In the genomic region with DNA sequence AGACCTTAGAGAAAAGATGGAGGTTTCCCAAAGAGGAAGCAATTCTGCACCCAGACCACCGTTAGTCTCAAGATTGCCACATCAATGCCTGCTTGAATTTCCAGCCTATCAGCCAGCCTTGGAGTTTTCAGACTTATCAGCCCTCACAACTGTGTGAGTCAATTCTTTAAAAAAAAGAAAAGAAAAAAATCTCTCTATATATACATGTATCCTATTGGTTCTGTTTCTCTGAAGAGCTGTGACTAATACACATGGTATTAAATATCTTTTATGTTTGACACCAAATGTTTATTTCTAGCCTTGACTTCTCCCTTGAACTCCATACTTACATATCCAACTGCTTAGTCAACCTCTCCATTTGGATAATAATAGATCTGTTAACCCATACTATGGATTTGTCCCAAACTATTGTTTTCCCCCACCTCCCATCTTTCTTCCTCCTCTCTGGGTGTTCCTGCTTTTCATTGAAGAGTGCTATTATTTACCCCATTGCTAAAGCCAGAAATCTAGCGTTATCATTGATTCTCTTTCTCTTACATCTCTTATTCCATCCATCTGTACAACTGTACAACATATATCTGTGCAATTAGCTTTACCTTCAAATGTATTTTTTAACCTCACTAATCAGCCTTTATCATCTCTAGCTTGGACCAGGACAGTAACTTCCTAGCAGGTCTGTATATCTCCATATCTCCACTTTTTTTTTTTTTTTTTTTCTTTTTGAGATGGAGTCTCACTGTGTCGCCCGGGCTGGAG, we compare ENCODE assay signal across 11 cellular contexts. TPM values are rescaled to one million over a fixed set of nuclear protein-coding genes. Genes with fewer than 3 reads are reported as not detected.
DNase-seq lines count a peak whose midpoint lies in the region; ATAC-seq, FAIRE-seq and TF ChIP-seq lines count a peak whose summit lies in the region.
"Had no signal": no experiment of that assay in that cellular context is flagged by ENCODE, and none has a peak within 500 bp of the region (broad histone marks: within the 10 kb centered on the region; RNA-seq: fewer than 3 reads in every experiment).

No MANE protein-coding gene starts in this region.

- no TSS peak for BruUV-seq in HepG2 (replicated peaks; lab: Mats Ljungman, UMichigan)

- no peak for ATAC-seq in HepG2
- ATAC-seq in CD4-positive, alpha-beta T cell (ENCODE audit: poor library complexity), result no peak
- ATAC-seq: stimulated activated effector memory CD8-positive, alpha-beta T cell treated with anti-CD3 and anti-CD28 coated beads, Interleukin-12 subunit alpha, Interleukin-12 subunit beta, amount 100 ng/mL, for 72 hours had no signal

- no peak overlapping the region for H3K4me3 Mint-ChIP-seq in CD4-positive, alpha-beta T cell
- H3K4me3 Mint-ChIP-seq: stimulated activated effector memory CD8-positive, alpha-beta T cell treated with anti-CD3 and anti-CD28 coated beads, Interleukin-12 subunit alpha, Interleukin-12 subunit beta, amount 100 ng/mL, for 72 hours had no signal

- FAIRE-seq in HepG2 (lab: Jason Lieb, UNC), result no peak

- H3K27me3 ChIP-seq in BLaER1 treated with 17β-estradiol and CSF1 and Interleukin-3, amounts not matched to agents 10 nM and 100 nM, result no peaks in the 10 kb centered on the region
- H3K27me3 ChIP-seq in HepG2 (ENCODE audit: control insufficient read depth in 1 of 2, insufficient read depth in 2 of 2, low read length in 2 of 2), result no peaks in the 10 kb centered on the region
- H3K27me3 ChIP-seq in CD4-positive, alpha-beta T cell (ENCODE audit: control insufficient read depth, insufficient read depth, low read length), result peaks cover 7% of the 10 kb centered on the region
- H3K27me3 ChIP-seq: right atrium auricular region had no signal

- DNase-seq in LoVo (ENCODE audit: low spot score) (peak; percentile 88), amniotic stem cell (lab: John Stamatoyannopoulos, UW) (peak; percentile 85), HepG2 (ENCODE audit: low spot score) (peak; percentile 43), lower leg skin (ENCODE audit: low spot score in 2 of 2) (no peak), NCI-H1436 treated with DMSO at 0.1 percent for 48 hours (lab: John Stamatoyannopoulos, UW) (no peak), Ammon's horn (ENCODE audit: low spot score) (no peak)
- no peak for DNase-seq in CD4-positive, alpha-beta T cell
- DNase-seq: GF-D8 had no signal

- no peak overlapping the region for H3K9ac ChIP-seq in BLaER1 treated with 17β-estradiol and CSF1 and Interleukin-3, amounts not matched to agents 10 nM and 100 nM
- H3K9ac ChIP-seq in HepG2 (ENCODE audit: insufficient read depth, low read depth, low read length), result no peak overlapping the region

- TF ChIP-seq EP300 in HepG2 (IDR thresholded peaks at IDR 0.05; ENCODE audit: low read depth in 2 of 2, low read length in 2 of 2), result no peak; a peak in 1 of 4 replicates
- TF ChIP-seq EP300 in HepG2 (CRISPR knock-in tag; IDR thresholded peaks at IDR 0.05; ENCODE audit: borderline replicate concordance), result no peak

- H3K9me3 Mint-ChIP-seq in CD4-positive, alpha-beta T cell, result no peaks in the 10 kb centered on the region
- H3K9me3 Mint-ChIP-seq: stimulated activated effector memory CD8-positive, alpha-beta T cell treated with anti-CD3 and anti-CD28 coated beads, Interleukin-12 subunit alpha, Interleukin-12 subunit beta, amount 100 ng/mL, for 72 hours had no signal

- H3K27ac ChIP-seq in BLaER1 treated with 17β-estradiol and CSF1 and Interleukin-3, amounts not matched to agents 10 nM and 100 nM, result peak overlapping the region in 2 of 11 experiments; percentile 42 to 67; a peak in 4 of 22 replicates
- no peak overlapping the region for H3K27ac ChIP-seq in HepG2 (ENCODE audit: extremely low read length, insufficient read depth, low read length)
- no peak overlapping the region for H3K27ac ChIP-seq in CD4-positive, alpha-beta T cell (ENCODE audit: low read depth, low read length)
- H3K27ac ChIP-seq: right atrium auricular region had no signal

- H3K9me3 ChIP-seq in BLaER1 treated with 17β-estradiol and CSF1 and Interleukin-3, amounts not matched to agents 10 nM and 100 nM (replicated peaks in 1 of 11), result peaks cover 0 to 7% (median 0%) of the 10 kb centered on the region in 11 experiments; a peak in 1 of 22 replicates
- H3K9me3 ChIP-seq in HepG2 (ENCODE audit: low read length), result no peaks in the 10 kb centered on the region
- H3K9me3 ChIP-seq in CD4-positive, alpha-beta T cell (ENCODE audit: control insufficient read depth, low read length), result no peaks in the 10 kb centered on the region
- H3K9me3 ChIP-seq: right atrium auricular region had no signal

- H2AFZ ChIP-seq in HepG2 (ENCODE audit: low read length), result no peak overlapping the region

- no peaks in the 10 kb centered on the region for H3K36me3 ChIP-seq in BLaER1 treated with 17β-estradiol and CSF1 and Interleukin-3, amounts not matched to agents 10 nM and 100 nM
- no peaks in the 10 kb centered on the region for H3K36me3 ChIP-seq in HepG2 (replicated peaks in 1 of 2; ENCODE audit: control insufficient read depth in 1 of 2, insufficient read depth in 2 of 2, low read length in 2 of 2)
- H3K36me3 ChIP-seq: right atrium auricular region had no signal

- TF ChIP-seq CTCF in HepG2 (CRISPR knock-in tag; IDR thresholded peaks at IDR 0.05), result no peak
- TF ChIP-seq CTCF in lower leg skin (IDR thresholded peaks at IDR 0.05), result no peak
- no peak for TF ChIP-seq CTCF in CD4-positive, alpha-beta T cell (IDR thresholded peaks at IDR 0.05)

- H3K4me1 Mint-ChIP-seq in CD4-positive, alpha-beta T cell (ENCODE audit: low read depth), result peaks cover 9% of the 10 kb centered on the region

- in situ Hi-C loops in HepG2 (cut with HindIII; ENCODE audit: extremely low pct_ligation_motif_present, low pct_unique_long_range_greater_than_20kb), result loop anchor here (10.0 kb wide), 1 partner anchor 66 kb away; a partner anchor contains a TSS

- TF ChIP-seq RAD21 in HepG2 (CRISPR knock-in tag; IDR thresholded peaks at IDR 0.05), result no peak

- H3K79me2 ChIP-seq in HepG2 (ENCODE audit: insufficient read depth, low read length), result no peaks in the 10 kb centered on the region

- peaks cover 28 to 39% (median 33%) of the 10 kb centered on the region in 10 experiments for H3K4me1 ChIP-seq in BLaER1 treated with 17β-estradiol and CSF1 and Interleukin-3, amounts not matched to agents 10 nM and 100 nM
- H3K4me1 ChIP-seq in HepG2 (ENCODE audit: insufficient read depth, low read length), result peaks cover 25% of the 10 kb centered on the region

- H3K27ac Mint-ChIP-seq in CD4-positive, alpha-beta T cell, result no peak overlapping the region
- H3K27ac Mint-ChIP-seq: stimulated activated effector memory CD8-positive, alpha-beta T cell treated with anti-CD3 and anti-CD28 coated beads, Interleukin-12 subunit alpha, Interleukin-12 subunit beta, amount 100 ng/mL, for 72 hours had no signal

- H3K4me2 ChIP-seq in BLaER1 treated with 17β-estradiol and CSF1 and Interleukin-3, amounts not matched to agents 10 nM and 100 nM, result peak overlapping the region in 9 of 11 experiments; percentile 1 to 59 (median 48); a peak in 14 of 22 replicates
- no peak overlapping the region for H3K4me2 ChIP-seq in HepG2 (ENCODE audit: low read depth, low read length)

- WGBS in HepG2 (ENCODE audit: low lambda C conversion rate), result 58% methylated on average over 4 of the region's 4 CpGs
- WGBS in lower leg skin, 2 donors, result 57 to 67% methylated on average over 4 of the region's 4 CpGs

- POLR2A ChIA-PET in HepG2 (lab: Yijun Ruan, JAX), result interaction anchor here (1.3 kb wide), 1 partner anchor 7 kb away, joined by 6 read pairs; no protein-coding TSS in a partner anchor
- POLR2A ChIA-PET in CD4-positive, alpha-beta T cell (lab: Charles Lee), result no interaction called here

- TF ChIP-seq POLR2A in HepG2 (IDR thresholded peaks at IDR 0.05; ENCODE audit: insufficient read depth in 1 of 2, low read depth in 2 of 2, low read length in 2 of 2) (no peak), lower leg skin (IDR thresholded peaks at IDR 0.05) (no peak)

- no peak overlapping the region for H3K4me3 ChIP-seq in BLaER1 treated with 17β-estradiol and CSF1 and Interleukin-3, amounts not matched to agents 10 nM and 100 nM
- H3K4me3 ChIP-seq in HepG2 (replicated peaks in 1 of 3; ENCODE audit: insufficient read depth in 1 of 3, low read depth in 2 of 3, low read length in 3 of 3) (no peak overlapping the region), lower leg skin (ENCODE audit: low read depth, poor library complexity, severe bottlenecking) (no peak overlapping the region)
- H3K4me3 ChIP-seq: right atrium auricular region had no signal

- intact Hi-C loops in HepG2 (cut with micrococcal nuclease; ENCODE audit: unreplicated experiment) (no loop called here), lower leg skin (cut with DNase I; ENCODE audit: low total_unique reads) (no loop called here)
- intact Hi-C loops in CD4-positive, alpha-beta T cell (cut with DNase I, micrococcal nuclease), result loop anchor here (10.0 kb wide), 2 partner anchors 316 to 346 kb away; a partner anchor contains a TSS

- H4K20me1 ChIP-seq in BLaER1 treated with 17β-estradiol and CSF1 and Interleukin-3, amounts not matched to agents 10 nM and 100 nM, result no peaks in the 10 kb centered on the region
- no peaks in the 10 kb centered on the region for H4K20me1 ChIP-seq in HepG2 (ENCODE audit: insufficient read depth, low read length)

- H3K36me3 Mint-ChIP-seq in CD4-positive, alpha-beta T cell (ENCODE audit: low read depth), result no peaks in the 10 kb centered on the region
- H3K36me3 Mint-ChIP-seq: stimulated activated effector memory CD8-positive, alpha-beta T cell treated with anti-CD3 and anti-CD28 coated beads, Interleukin-12 subunit alpha, Interleukin-12 subunit beta, amount 100 ng/mL, for 72 hours had no signal

- CTCF ChIA-PET in HepG2 (lab: Yijun Ruan, JAX; ENCODE audit: low intra/inter-chr PET ratio, low total read pairs), result no interaction called here
- CTCF ChIA-PET in CD4-positive, alpha-beta T cell (lab: Charles Lee), result no interaction called here

- peaks cover 10% of the 10 kb centered on the region for H3K27me3 Mint-ChIP-seq in CD4-positive, alpha-beta T cell

RNA-seq across cellular contexts. Expression of a gene that starts 22.7 kb away (rescaled TPM):
- total RNA-seq in HepG2 (2016; rRNA removed; fragmentation: Illumina TruSeq; extraction: Trizol) (0.27 and 4.5 TPM in 2 replicates), lower leg skin (1 to 10 TPM; 1.1 to 3.6 (median 3.1) TPM)
- 0.20 TPM in 1 of 2 replicates, not detected in the other for total RNA-seq in HepG2 (2016; cell fraction: cytosol; rRNA removed; fragmentation: Illumina TruSeq; extraction: Trizol; ENCODE audit: low read depth)
- total RNA-seq in HepG2 (2016; cell fraction: insoluble cytoplasmic fraction; rRNA removed; fragmentation: Illumina TruSeq; extraction: Trizol), result 0.37 and 4.2 TPM in 2 replicates
- total RNA-seq in HepG2 (2016; cell fraction: membrane; rRNA removed; fragmentation: Illumina TruSeq; extraction: Trizol), result 0.24 and 0.28 TPM in 2 replicates
- 19.9 and 21.8 TPM in 2 replicates for total RNA-seq in HepG2 (2016; cell fraction: nucleus; rRNA removed; fragmentation: Illumina TruSeq; extraction: Trizol)
- polyA plus RNA-seq in HepG2 (2011; rRNA removed), result 0.38 and 0.56 TPM in 2 replicates
- polyA plus RNA-seq in HepG2 (2011; cell fraction: cytosol; rRNA removed), result not detected in 2 replicates
- polyA plus RNA-seq in HepG2 (2011; cell fraction: nucleus; rRNA removed), result 2.2 and 2.8 TPM in 2 replicates
- 0.13 and 0.39 TPM in 2 replicates for polyA plus RNA-seq in HepG2 (2012)
- polyA plus RNA-seq in HepG2 (2016; cell fraction: cytosol; fragmentation: Illumina TruSeq; extraction: Trizol; ENCODE audit: low read depth), result 0.07 TPM in 1 of 2 replicates, not detected in the other
- polyA plus RNA-seq in HepG2 (2016; cell fraction: insoluble cytoplasmic fraction; fragmentation: Illumina TruSeq; extraction: Trizol; ENCODE audit: low read depth), result 0.21 TPM in 1 of 2 replicates, not detected in the other
- not detected in 2 replicates for polyA plus RNA-seq in HepG2 (2016; cell fraction: membrane; fragmentation: Illumina TruSeq; extraction: Trizol; ENCODE audit: low read depth)
- 5.1 and 5.3 TPM in 2 replicates for polyA plus RNA-seq in HepG2 (2016; cell fraction: nucleus; fragmentation: Illumina TruSeq; extraction: Trizol; ENCODE audit: insufficient read depth, low read depth)
- 3.3 and 7.0 TPM in 2 replicates for polyA minus RNA-seq in HepG2 (2011; rRNA and poly(A)+ RNA removed; ENCODE audit: low replicate concordance)
- not detected in 2 replicates for polyA minus RNA-seq in HepG2 (2011; cell fraction: cytosol; rRNA and poly(A)+ RNA removed)
- 26.4 and 27.4 TPM in 2 replicates for polyA minus RNA-seq in HepG2 (2011; cell fraction: nucleus; rRNA and poly(A)+ RNA removed)
- total RNA-seq in CD4-positive, alpha-beta T cell, result 10 to 100 TPM; 13.5 to 14.3 TPM

Comparison
In these comparisons a context has a peak if more than half of its experiments do, and no peak if none do; other contexts are left out.
1. DNase-seq: peak in LoVo (single experiment), amniotic stem cell (single experiment) and HepG2 (single experiment); none in lower leg skin (0 of 2), CD4-positive, alpha-beta T cell (0 of 10), NCI-H1436 treated with DMSO at 0.1 percent for 48 hours (single experiment) and Ammon's horn (single experiment).
2. intact Hi-C loops: an anchor here in CD4-positive, alpha-beta T cell (10.0 kb wide); none called in HepG2 and lower leg skin.